ENCODE assay signal across 1 cellular context in the genomic region with DNA sequence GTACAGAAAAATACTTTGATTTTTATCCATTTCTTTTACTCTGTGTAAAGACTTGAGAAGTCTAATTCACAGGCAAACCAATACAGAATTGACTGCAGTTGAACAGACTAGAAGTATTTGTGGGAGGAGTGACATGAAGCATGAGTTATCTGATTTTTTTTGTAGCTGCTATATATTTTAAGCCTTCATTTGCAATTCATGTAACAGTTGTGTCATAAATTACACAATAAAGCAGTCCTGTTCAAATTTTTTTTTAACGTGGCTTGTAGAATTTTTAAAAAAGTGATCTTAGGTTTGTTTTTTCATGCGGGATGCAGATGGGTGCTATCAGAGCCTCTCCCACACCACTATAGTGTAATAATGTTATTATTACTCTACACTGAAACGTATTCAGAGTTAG.
TF ChIP-seq lines count a peak whose summit lies in the region.

No MANE protein-coding gene starts in this region.

TF ChIP-seq in K562, 482 proteins besides CTCF, POLR2A, EP300 and RAD21:
- TF ChIP-seq ATF7 (IDR thresholded peaks at IDR 0.05) (no peak), SAFB (IDR thresholded peaks at IDR 0.05; ENCODE audit: borderline replicate concordance, low read depth, low read length) (no peak), HCFC1 (IDR thresholded peaks at IDR 0.05; ENCODE audit: low read depth, low read length) (no peak), U2AF2 (optimal IDR thresholded peaks at IDR 0.05; ENCODE audit: low read depth, low read length) (no peak), CEBPB (tag; IDR thresholded peaks at IDR 0.05) (peak; percentile 44), ZNF316 (IDR thresholded peaks at IDR 0.05) (no peak), MEIS2 (IDR thresholded peaks at IDR 0.05; ENCODE audit: partially characterized antibody) (peak; percentile 25), RBBP5 (IDR thresholded peaks at IDR 0.05; ENCODE audit: borderline replicate concordance, insufficient read depth, low read length, poor library complexity, severe bottlenecking) (no peak), SETDB1 (IDR thresholded peaks at IDR 0.05; ENCODE audit: low read length) (no peak)
- TF ChIP-seq, protein P1, sequence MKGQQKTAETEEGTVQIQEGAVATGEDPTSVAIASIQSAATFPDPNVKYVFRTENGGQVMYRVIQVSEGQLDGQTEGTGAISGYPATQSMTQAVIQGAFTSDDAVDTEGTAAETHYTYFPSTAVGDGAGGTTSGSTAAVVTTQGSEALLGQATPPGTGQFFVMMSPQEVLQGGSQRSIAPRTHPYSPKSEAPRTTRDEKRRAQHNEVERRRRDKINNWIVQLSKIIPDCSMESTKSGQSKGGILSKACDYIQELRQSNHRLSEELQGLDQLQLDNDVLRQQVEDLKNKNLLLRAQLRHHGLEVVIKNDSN (CRISPR knock-in tag; IDR thresholded peaks at IDR 0.05) = no peak
- TF ChIP-seq, protein P2, sequence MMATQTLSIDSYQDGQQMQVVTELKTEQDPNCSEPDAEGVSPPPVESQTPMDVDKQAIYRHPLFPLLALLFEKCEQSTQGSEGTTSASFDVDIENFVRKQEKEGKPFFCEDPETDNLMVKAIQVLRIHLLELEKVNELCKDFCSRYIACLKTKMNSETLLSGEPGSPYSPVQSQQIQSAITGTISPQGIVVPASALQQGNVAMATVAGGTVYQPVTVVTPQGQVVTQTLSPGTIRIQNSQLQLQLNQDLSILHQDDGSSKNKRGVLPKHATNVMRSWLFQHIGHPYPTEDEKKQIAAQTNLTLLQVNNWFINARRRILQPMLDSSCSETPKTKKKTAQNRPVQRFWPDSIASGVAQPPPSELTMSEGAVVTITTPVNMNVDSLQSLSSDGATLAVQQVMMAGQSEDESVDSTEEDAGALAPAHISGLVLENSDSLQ (IDR thresholded peaks at IDR 0.05) = peak; percentile 25; the same call in 1 of the 2 replicates
- TF ChIP-seq, protein P3, sequence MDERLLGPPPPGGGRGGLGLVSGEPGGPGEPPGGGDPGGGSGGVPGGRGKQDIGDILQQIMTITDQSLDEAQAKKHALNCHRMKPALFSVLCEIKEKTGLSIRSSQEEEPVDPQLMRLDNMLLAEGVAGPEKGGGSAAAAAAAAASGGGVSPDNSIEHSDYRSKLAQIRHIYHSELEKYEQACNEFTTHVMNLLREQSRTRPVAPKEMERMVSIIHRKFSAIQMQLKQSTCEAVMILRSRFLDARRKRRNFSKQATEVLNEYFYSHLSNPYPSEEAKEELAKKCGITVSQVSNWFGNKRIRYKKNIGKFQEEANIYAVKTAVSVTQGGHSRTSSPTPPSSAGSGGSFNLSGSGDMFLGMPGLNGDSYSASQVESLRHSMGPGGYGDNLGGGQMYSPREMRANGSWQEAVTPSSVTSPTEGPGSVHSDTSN (CRISPR knock-in tag; IDR thresholded peaks at IDR 0.05; ENCODE audit: low read depth) = no peak
- TF ChIP-seq, protein P3 (tag; conservative IDR thresholded peaks at IDR 0.05; ENCODE audit: low read depth) = peak; percentile 50; the same call in 1 of the 2 replicates
